27 cellular contexts compared by ENCODE assay signal in the genomic region with DNA sequence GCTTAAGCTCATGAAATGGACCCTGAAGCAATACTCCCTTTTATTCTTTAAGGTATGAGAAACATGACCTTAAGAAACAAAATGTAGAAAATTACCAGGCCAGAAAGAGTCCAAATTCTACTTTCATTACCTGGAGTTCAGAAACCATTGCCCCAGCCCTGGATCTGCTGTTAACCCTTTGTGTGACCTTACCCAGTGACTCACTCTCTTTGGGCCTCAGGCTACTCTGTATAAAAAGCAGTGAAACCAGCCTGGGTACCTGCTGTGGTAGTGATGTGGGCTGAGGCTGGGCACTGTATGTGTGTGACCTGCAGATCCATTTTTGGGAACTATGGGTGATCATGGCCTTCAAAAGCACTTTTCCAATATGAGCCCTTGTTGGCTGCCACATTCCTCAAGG. TPM values are rescaled to one million over a fixed set of nuclear protein-coding genes. Genes with fewer than 3 reads are reported as not detected.
A peak's percentile ranks its signal among the peaks of the same experiment; 100 is the strongest.
DNase-seq lines count a peak whose midpoint lies in the region; ATAC-seq and TF ChIP-seq lines count a peak whose summit lies in the region.
"Had no signal": no experiment of that assay in that cellular context is flagged by ENCODE, and none has a peak within 500 bp of the region (broad histone marks: within the 10 kb centered on the region; RNA-seq: fewer than 3 reads in every experiment).

No MANE protein-coding gene starts in this region.

- H3K9ac ChIP-seq in endodermal cell (ENCODE audit: extremely low read depth, low read length, poor library complexity, severe bottlenecking) (no peak overlapping the region), GM23248 (no peak overlapping the region)

- H3K9me2 ChIP-seq in PC-9 (ENCODE audit: insufficient read depth) = no peaks in the 10 kb centered on the region
- H3K9me2 ChIP-seq in GM23248 (ENCODE audit: insufficient read depth) = no peaks in the 10 kb centered on the region

- H3K36me3 ChIP-seq in PC-9 (ENCODE audit: low read depth) (peaks cover 38% of the 10 kb centered on the region; the same call in 1 of the 2 replicates), endodermal cell (ENCODE audit: control insufficient read depth, insufficient read depth, low read length) (peaks cover 19% of the 10 kb centered on the region), left ventricle myocardium inferior (peaks cover 64% of the 10 kb centered on the region), GM23248 (ENCODE audit: low read depth) (no peaks in the 10 kb centered on the region)
- H3K36me3 ChIP-seq: ovary, WERI-Rb-1 had no signal

- H3K4me3 Mint-ChIP-seq in stimulated activated naive CD8-positive, alpha-beta T cell treated with anti-CD3 and anti-CD28 coated beads, Interleukin-15, amount 100 ng/mL, for 72 hours = no peak overlapping the region
- H3K4me3 Mint-ChIP-seq in endodermal cell = no peak overlapping the region
- H3K4me3 Mint-ChIP-seq in type B pancreatic cell = no peak overlapping the region
- H3K4me3 Mint-ChIP-seq: activated CD4-positive, alpha-beta T cell treated with anti-CD3 and anti-CD28 coated beads, Interleukin-2, amount 10 ng/mL, durations not matched to agents 24 days and 14 days; brain; nephron; T-helper 17 cell had no signal

- H3K27ac Mint-ChIP-seq in stimulated activated naive CD8-positive, alpha-beta T cell treated with anti-CD3 and anti-CD28 coated beads, Interleukin-15, amount 100 ng/mL, for 72 hours = no peak overlapping the region
- no peak overlapping the region for H3K27ac Mint-ChIP-seq in endodermal cell
- peak overlapping the region; percentile 53 for H3K27ac Mint-ChIP-seq in type B pancreatic cell
- H3K27ac Mint-ChIP-seq: activated CD4-positive, alpha-beta T cell treated with anti-CD3 and anti-CD28 coated beads, Interleukin-2, amount 10 ng/mL, durations not matched to agents 24 days and 14 days had no signal

- in situ Hi-C loops in GM13977 (cut with MboI; ENCODE audit: low pct_unique_long_range_greater_than_20kb, low sequenced_read_pairs, unreplicated experiment) = loop anchor here (25.0 kb wide), 1 partner anchor 523 kb away; no protein-coding TSS in a partner anchor
- in situ Hi-C loops in GM23248 (cut with MboI) = no loop called here

- H3F3A ChIP-seq in PC-9 (ENCODE audit: insufficient read depth, low read depth) (peaks cover 38% of the 10 kb centered on the region), GM23248 (ENCODE audit: insufficient read depth) (peaks cover 4% of the 10 kb centered on the region; the same call in 1 of the 2 replicates)

- H3K27me3 ChIP-seq in PC-9 (ENCODE audit: insufficient read depth, low read depth) (no peaks in the 10 kb centered on the region), endodermal cell (ENCODE audit: control insufficient read depth, insufficient read depth, low read length, poor library complexity, severe bottlenecking) (no peaks in the 10 kb centered on the region), left ventricle myocardium inferior (ENCODE audit: low read depth) (no peaks in the 10 kb centered on the region), GM23248 (replicated peaks; ENCODE audit: insufficient read depth) (no peaks in the 10 kb centered on the region)
- H3K27me3 ChIP-seq: gastroesophageal sphincter, ovary, Peyer's patch, thyroid gland had no signal

- H3K9me3 ChIP-seq in PC-9 (ENCODE audit: insufficient read depth, low read depth) (no peaks in the 10 kb centered on the region), endodermal cell (ENCODE audit: control insufficient read depth, low read length) (no peaks in the 10 kb centered on the region), left ventricle myocardium inferior (replicated peaks) (no peaks in the 10 kb centered on the region), GM23248 (ENCODE audit: low read depth) (no peaks in the 10 kb centered on the region)
- H3K9me3 ChIP-seq: gastroesophageal sphincter, HAP-1, ovary, Peyer's patch, thyroid gland had no signal

- H3K4me2 ChIP-seq in PC-9 = peak overlapping the region; percentile 71
- H3K4me2 ChIP-seq in GM23248 (ENCODE audit: unreplicated experiment) = no peak overlapping the region

- H3K4me1 ChIP-seq in PC-9 (replicated peaks; ENCODE audit: insufficient read depth) (peaks cover 34% of the 10 kb centered on the region), endodermal cell (ENCODE audit: control insufficient read depth, insufficient read depth, low read length) (peaks cover 7% of the 10 kb centered on the region), left ventricle myocardium inferior (peaks cover 16% of the 10 kb centered on the region), GM23248 (ENCODE audit: insufficient read depth) (peaks cover 2% of the 10 kb centered on the region; the same call in 1 of the 2 replicates)
- H3K4me1 ChIP-seq: gastroesophageal sphincter, HAP-1, Peyer's patch, thyroid gland had no signal

- DNase-seq in stimulated activated naive CD8-positive, alpha-beta T cell treated with anti-CD3 and anti-CD28 coated beads, Interleukin-15, Interleukin-2, amounts not matched to agents 100 U/mL and 50 U/mL, for 24 hours = no peak
- DNase-seq in stimulated activated naive CD8-positive, alpha-beta T cell treated with anti-CD3 and anti-CD28 coated beads, Interleukin-15, amount 100 ng/mL, for 72 hours = no peak
- DNase-seq in PC-9 = peak; percentile 73 to 91
- DNase-seq in endodermal cell = peak; percentile 30
- no peak for DNase-seq in type B pancreatic cell (ENCODE audit: extremely low spot score, unreplicated experiment)
- DNase-seq in left ventricle myocardium inferior = no peak
- no peak for DNase-seq in GM13977 (ENCODE audit: low spot score)
- no peak for DNase-seq in GM23248
- DNase-seq: activated CD4-positive, alpha-beta T cell treated with anti-CD3 and anti-CD28 coated beads, Interleukin-2, amount 10 ng/mL, durations not matched to agents 24 days and 14 days; activated effector memory CD4-positive, alpha-beta T cell treated with Interleukin-2 at 50 U/mL for 16 hours; effector memory CD4-positive, alpha-beta T cell; hippocampal formation; IMR-90; NCI-H510A treated with DMSO at 0.1 percent for 48 hours; ovary; Peyer's patch; right cardiac atrium; stimulated activated CD4-positive, alpha-beta T cell treated with anti-CD3 and anti-CD28 coated beads, Interleukin-12 subunit alpha, Interleukin-12 subunit beta, amount 100 ng/mL, for 4 hours; stimulated activated CD4-positive, alpha-beta T cell treated with anti-CD3 and anti-CD28 coated beads, Interleukin-4, amount 100 ng/mL, for 4 hours; stimulated activated naive CD4-positive, alpha-beta T cell; T-helper 17 cell; thyroid gland; WERI-Rb-1 had no signal

- peak; percentile 32 for ATAC-seq in stimulated activated naive CD8-positive, alpha-beta T cell treated with anti-CD3 and anti-CD28 coated beads, Interleukin-15, Interleukin-2, amounts not matched to agents 100 U/mL and 50 U/mL, for 24 hours
- ATAC-seq in stimulated activated naive CD8-positive, alpha-beta T cell treated with anti-CD3 and anti-CD28 coated beads, Interleukin-15, amount 100 ng/mL, for 72 hours = no peak
- ATAC-seq: gastroesophageal sphincter, right cardiac atrium, T-helper 17 cell had no signal

- H3K79me2 ChIP-seq in PC-9 (ENCODE audit: low read depth) (no peaks in the 10 kb centered on the region; the same call in 1 of the 2 replicates), GM23248 (ENCODE audit: insufficient read depth) (no peaks in the 10 kb centered on the region)

- POLR2A ChIA-PET in PC-9 (lab: Charles Lee; ENCODE audit: unreplicated experiment) = interaction anchor here (0.7 kb wide), 1 partner anchor 76 kb away, joined by 7 read pairs; no protein-coding TSS in a partner anchor

- CTCF ChIA-PET in PC-9 (lab: Charles Lee) = no interaction called here

- H2AFZ ChIP-seq in PC-9 = no peak overlapping the region
- no peak overlapping the region for H2AFZ ChIP-seq in GM23248

- no TSS peak for BruUV-seq in PC-9 (replicated peaks; lab: Mats Ljungman, UMichigan)

- H3K36me3 Mint-ChIP-seq in endodermal cell (ENCODE audit: low read depth) = peaks cover 12% of the 10 kb centered on the region
- H3K36me3 Mint-ChIP-seq in type B pancreatic cell = peaks cover 20% of the 10 kb centered on the region

- H3K4me1 Mint-ChIP-seq in stimulated activated naive CD8-positive, alpha-beta T cell treated with anti-CD3 and anti-CD28 coated beads, Interleukin-15, amount 100 ng/mL, for 72 hours = no peaks in the 10 kb centered on the region
- peaks cover 7% of the 10 kb centered on the region for H3K4me1 Mint-ChIP-seq in endodermal cell
- peaks cover 17% of the 10 kb centered on the region for H3K4me1 Mint-ChIP-seq in type B pancreatic cell (ENCODE audit: unreplicated experiment)
- H3K4me1 Mint-ChIP-seq: nephron had no signal

- H3K27me3 Mint-ChIP-seq in stimulated activated naive CD8-positive, alpha-beta T cell treated with anti-CD3 and anti-CD28 coated beads, Interleukin-15, amount 100 ng/mL, for 72 hours = no peaks in the 10 kb centered on the region
- no peaks in the 10 kb centered on the region for H3K27me3 Mint-ChIP-seq in endodermal cell (ENCODE audit: insufficient read depth)
- no peaks in the 10 kb centered on the region for H3K27me3 Mint-ChIP-seq in type B pancreatic cell
- H3K27me3 Mint-ChIP-seq: activated CD4-positive, alpha-beta T cell treated with anti-CD3 and anti-CD28 coated beads, Interleukin-2, amount 10 ng/mL, durations not matched to agents 24 days and 14 days; brain; T-helper 17 cell had no signal

- TF ChIP-seq CTCF in PC-9 (conservative IDR thresholded peaks at IDR 0.05) (no peak), endodermal cell (conservative IDR thresholded peaks at IDR 0.05) (no peak), type B pancreatic cell (conservative IDR thresholded peaks at IDR 0.05) (no peak), left ventricle myocardium inferior (IDR thresholded peaks at IDR 0.05; ENCODE audit: borderline replicate concordance) (no peak), GM13977 (IDR thresholded peaks at IDR 0.05; ENCODE audit: extremely low read depth, insufficient read depth, missing control alignments) (no peak)

- H3K4me3 ChIP-seq in PC-9 (0 out of 2 replicates have a peak overlapping the region, but pooled peaks have one; percentile 13), endodermal cell (ENCODE audit: low read length) (no peak overlapping the region), left ventricle myocardium inferior (no peak overlapping the region), GM23248 (no peak overlapping the region)
- H3K4me3 ChIP-seq: gastroesophageal sphincter, HAP-1, ovary, Peyer's patch, thyroid gland had no signal

- no peaks in the 10 kb centered on the region for H4K20me1 ChIP-seq in PC-9 (ENCODE audit: insufficient read depth)
- no peaks in the 10 kb centered on the region for H4K20me1 ChIP-seq in GM23248 (ENCODE audit: insufficient read depth)

- intact Hi-C loops in PC-9 (cut with micrococcal nuclease; ENCODE audit: unreplicated experiment) = no loop called here
- intact Hi-C loops in left ventricle myocardium inferior (cut with micrococcal nuclease) = no loop called here

- H3K27ac ChIP-seq in PC-9 = peak overlapping the region; percentile 79
- H3K27ac ChIP-seq in endodermal cell (ENCODE audit: low read depth, low read length) = no peak overlapping the region
- H3K27ac ChIP-seq in left ventricle myocardium inferior (replicated peaks) = no peak overlapping the region
- H3K27ac ChIP-seq in GM23248 = no peak overlapping the region
- H3K27ac ChIP-seq: gastroesophageal sphincter, ovary, Peyer's patch, thyroid gland, WERI-Rb-1 had no signal

- H3K9me3 Mint-ChIP-seq in stimulated activated naive CD8-positive, alpha-beta T cell treated with anti-CD3 and anti-CD28 coated beads, Interleukin-15, amount 100 ng/mL, for 72 hours = no peaks in the 10 kb centered on the region
- no peaks in the 10 kb centered on the region for H3K9me3 Mint-ChIP-seq in endodermal cell
- no peaks in the 10 kb centered on the region for H3K9me3 Mint-ChIP-seq in type B pancreatic cell
- H3K9me3 Mint-ChIP-seq: activated CD4-positive, alpha-beta T cell treated with anti-CD3 and anti-CD28 coated beads, Interleukin-2, amount 10 ng/mL, durations not matched to agents 24 days and 14 days; brain; nephron had no signal

RNA-seq across cellular contexts. Expression of a gene that starts 47.2 kb away (rescaled TPM):
- 12.7 and 21.4 TPM in 2 replicates for total RNA-seq in PC-9 (2021)
- 10 to 100 TPM in 1 of 2 donors, 1 to 10 TPM in 1; 8.6 to 10.3 TPM for total RNA-seq in endodermal cell
- polyA plus RNA-seq in endodermal cell (2013, experiment 1 of 2) = 8.2 TPM
- 7.0 TPM for polyA plus RNA-seq in endodermal cell (2013, experiment 2 of 2)
- total RNA-seq in type B pancreatic cell (ENCODE audit: low replicate concordance) = 8.6 and 9.4 TPM in 2 replicates
- 4.6 TPM for total RNA-seq in left ventricle myocardium inferior
- 5.0 and 6.3 TPM in 2 replicates for total RNA-seq in GM23248 (2014; rRNA removed; shearing (Covaris generic))
- 3.2 and 4.2 TPM in 2 replicates for polyA plus RNA-seq in GM23248 (2016; fragmentation: Nextera tagmentation; extraction: Ambion mirVana)

RNA-seq across cellular contexts. Expression of a gene that starts 55.5 kb away (rescaled TPM):
- total RNA-seq in PC-9 (2021) (7.3 and 10.9 TPM in 2 replicates), endodermal cell (10 to 100 TPM in 1 of 2 donors, 1 to 10 TPM in 1; 8.6 to 10.4 TPM), type B pancreatic cell (ENCODE audit: low replicate concordance) (9.2 and 11.3 TPM in 2 replicates), left ventricle myocardium inferior (7.6 TPM)
- polyA plus RNA-seq in endodermal cell (2013, experiment 1 of 2) = 10.2 TPM
- 8.3 TPM for polyA plus RNA-seq in endodermal cell (2013, experiment 2 of 2)
- 3.1 and 4.8 TPM in 2 replicates for total RNA-seq in GM23248 (2014; rRNA removed; shearing (Covaris generic))
- 4.2 and 4.6 TPM in 2 replicates for polyA plus RNA-seq in GM23248 (2016; fragmentation: Nextera tagmentation; extraction: Ambion mirVana)

Comparison
In these comparisons a context has a peak if more than half of its experiments do, and no peak if none do; other contexts are left out.
1. DNase-seq: peak in PC-9 (2 of 2) and endodermal cell (single experiment); none in stimulated activated naive CD8-positive, alpha-beta T cell treated with anti-CD3 and anti-CD28 coated beads, Interleukin-15, Interleukin-2, amounts not matched to agents 100 U/mL and 50 U/mL, for 24 hours (single experiment), stimulated activated naive CD8-positive, alpha-beta T cell treated with anti-CD3 and anti-CD28 coated beads, Interleukin-15, amount 100 ng/mL, for 72 hours (0 of 2), type B pancreatic cell (single experiment), left ventricle myocardium inferior (single experiment), GM13977 (single experiment) and GM23248 (single experiment).